ENCODE assay signal across 2 cellular contexts in genomic region chr19:41565384-41565730, GRCh38.
TF ChIP-seq lines count a peak whose summit lies in the region.

No MANE protein-coding gene starts in this region.

TF ChIP-seq in WTC11, 78 proteins besides CTCF, POLR2A, EP300 and RAD21:
- TF ChIP-seq ZNF138 (CRISPR knock-in tag; conservative IDR thresholded peaks at IDR 0.05) (no peak), FOXK1 (CRISPR knock-in tag; IDR thresholded peaks at IDR 0.05) (no peak), ATF1 (CRISPR knock-in tag; IDR thresholded peaks at IDR 0.05) (no peak), E2F5 (CRISPR knock-in tag; IDR thresholded peaks at IDR 0.05) (no peak), TP53 (CRISPR knock-in tag; IDR thresholded peaks at IDR 0.05) (no peak), ATF3 (CRISPR knock-in tag; conservative IDR thresholded peaks at IDR 0.05) (no peak), NFE2L1 (CRISPR knock-in tag; IDR thresholded peaks at IDR 0.05) (no peak), ARID4B (CRISPR knock-in tag; IDR thresholded peaks at IDR 0.05; ENCODE audit: borderline replicate concordance) (no peak), CREM (CRISPR knock-in tag; IDR thresholded peaks at IDR 0.05) (no peak)

TF ChIP-seq in SK-N-SH, 30 proteins besides CTCF, POLR2A, EP300 and RAD21:
- TF ChIP-seq FOXM1 (IDR thresholded peaks at IDR 0.05; ENCODE audit: low read depth) (no peak), MXI1 (IDR thresholded peaks at IDR 0.05; ENCODE audit: low read depth, low read length) (no peak), GATA2 (CRISPR knock-in tag; IDR thresholded peaks at IDR 0.05) (no peak), ELF1 (IDR thresholded peaks at IDR 0.05) (no peak)
